9 cellular contexts compared by ENCODE assay signal in the genomic region with DNA sequence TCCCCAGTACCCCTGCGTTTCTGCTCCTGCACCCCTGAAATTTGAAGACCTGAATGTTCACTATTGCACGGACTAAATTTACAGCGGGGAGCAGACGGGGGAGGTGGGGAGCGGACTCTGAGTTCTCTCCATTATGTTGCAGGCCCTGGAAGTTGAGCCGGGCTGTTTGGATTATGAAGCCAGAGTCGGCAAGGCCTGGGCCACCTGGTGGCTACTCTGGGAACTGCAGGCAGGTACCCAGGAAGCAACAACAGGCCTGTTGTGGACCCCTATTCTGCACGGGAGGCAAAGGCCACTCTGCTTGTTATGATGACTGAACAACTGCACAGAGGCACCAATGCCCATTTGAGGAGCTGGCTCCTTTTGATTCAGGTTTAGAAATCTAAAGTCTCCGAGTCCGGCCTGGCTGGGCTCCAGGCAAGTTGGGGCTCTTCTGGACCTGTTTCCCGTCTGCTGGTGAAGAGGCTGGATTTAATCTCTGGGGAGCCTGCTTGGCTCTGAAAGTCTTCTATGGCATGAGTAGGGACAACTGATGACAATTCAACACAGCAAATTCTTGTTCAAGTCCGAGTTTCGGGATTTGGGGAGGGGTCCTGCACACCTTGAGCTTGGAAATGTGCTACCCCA. TPM values are rescaled to one million over a fixed set of nuclear protein-coding genes. Genes with fewer than 3 reads are reported as not detected.
A peak's percentile ranks its signal among the peaks of the same experiment; 100 is the strongest.
DNase-seq lines count a peak whose midpoint lies in the region; ATAC-seq, FAIRE-seq and TF ChIP-seq lines count a peak whose summit lies in the region.
"Had no signal": no experiment of that assay in that cellular context is flagged by ENCODE, and none has a peak within 500 bp of the region (broad histone marks: within the 10 kb centered on the region; RNA-seq: fewer than 3 reads in every experiment).

No MANE protein-coding gene starts in this region.

- TF ChIP-seq CTCF in Calu3 (IDR thresholded peaks at IDR 0.05; ENCODE audit: unreplicated experiment): peak; percentile 96
- TF ChIP-seq CTCF in HEK293 (tag by site-specific recombination; IDR thresholded peaks at IDR 0.05): peak; percentile 63
- TF ChIP-seq CTCF in osteocyte (IDR thresholded peaks at IDR 0.05): peak; percentile 92
- TF ChIP-seq CTCF in thoracic aorta (IDR thresholded peaks at IDR 0.05): peak; percentile 99

- CTCF ChIA-PET in Calu3 (lab: Charles Lee) (no interaction called here), HEK293 (lab: Yijun Ruan, JAX) (interaction anchor here (0.6 to 5.7 kb wide), 15 partner anchors 10 to 287 kb away, joined by 3 to 26 read pairs (median 3); no protein-coding TSS in a partner anchor)

- no TSS peak for BruUV-seq in Calu3 (replicated peaks; lab: Mats Ljungman, UMichigan)

- no peak for FAIRE-seq in frontal cortex (lab: Jason Lieb, UNC)

- no peaks in the 10 kb centered on the region for H3K27me3 ChIP-seq in thoracic aorta (replicated peaks; ENCODE audit: insufficient read depth)

- no peaks in the 10 kb centered on the region for H3K4me1 ChIP-seq in HEK293 (ENCODE audit: control insufficient read depth, insufficient read depth, low read length)
- H3K4me1 ChIP-seq in thoracic aorta (ENCODE audit: control insufficient read depth in 1 of 2, low read depth in 2 of 2): peaks cover 0 to 17% of the 10 kb centered on the region in 2 donors

- H3K4me3 Mint-ChIP-seq in Calu3 (ENCODE audit: low read depth, unreplicated experiment) (no peak overlapping the region), osteocyte (ENCODE audit: unreplicated experiment) (no peak overlapping the region)
- H3K4me3 Mint-ChIP-seq: activated naive CD8-positive, alpha-beta T cell had no signal

- H3K36me3 Mint-ChIP-seq in Calu3 (ENCODE audit: insufficient read depth, unreplicated experiment) (no peaks in the 10 kb centered on the region), osteocyte (ENCODE audit: unreplicated experiment) (no peaks in the 10 kb centered on the region)
- H3K36me3 Mint-ChIP-seq: activated naive CD8-positive, alpha-beta T cell had no signal

- H3K9me3 Mint-ChIP-seq in Calu3 (ENCODE audit: low read depth, unreplicated experiment) (no peaks in the 10 kb centered on the region), osteocyte (ENCODE audit: unreplicated experiment) (no peaks in the 10 kb centered on the region)

- H3K36me3 ChIP-seq in HEK293 (ENCODE audit: control insufficient read depth in 2 of 2, insufficient read depth in 1 of 2, low read length in 2 of 2) (no peaks in the 10 kb centered on the region), thoracic aorta (no peaks in the 10 kb centered on the region)

- POLR2A ChIA-PET in HEK293 (lab: Yijun Ruan, JAX): no interaction called here

- DNase-seq in Calu3 (peak; percentile 85), RKO (ENCODE audit: low spot score) (peak; percentile 56), frontal cortex (ENCODE audit: low spot score in 2 of 2) (peak; percentile 38 to 67), osteocyte (ENCODE audit: extremely low spot score, unreplicated experiment) (peak; percentile 90), thoracic aorta (ENCODE audit: low spot score) (peak; percentile 34)
- DNase-seq in activated effector memory CD4-positive, alpha-beta T cell treated with Interleukin-2 at 50 U/mL for 16 hours: peak; percentile 48

- intact Hi-C loops in Calu3 (cut with micrococcal nuclease; ENCODE audit: unreplicated experiment): loop anchor here (1.0 to 10.0 kb wide), 2 partner anchors 158 to 238 kb away; no protein-coding TSS in a partner anchor

- H3K27me3 Mint-ChIP-seq in Calu3 (ENCODE audit: unreplicated experiment): peaks cover 71% of the 10 kb centered on the region
- peaks cover 20% of the 10 kb centered on the region for H3K27me3 Mint-ChIP-seq in osteocyte (ENCODE audit: unreplicated experiment)

- ATAC-seq in thoracic aorta (ENCODE audit: insufficient number of reproducible peaks, low FRiP score, low read depth) (peak; percentile 47), GM18520 (IDR thresholded peaks at IDR 0.05; ENCODE audit: unreplicated experiment) (no peak)

- H3K27ac Mint-ChIP-seq in Calu3 (ENCODE audit: unreplicated experiment) (no peak overlapping the region), osteocyte (ENCODE audit: unreplicated experiment) (no peak overlapping the region)
- H3K27ac Mint-ChIP-seq: activated naive CD8-positive, alpha-beta T cell had no signal

- H3K4me1 Mint-ChIP-seq in Calu3 (ENCODE audit: low read depth, unreplicated experiment): no peaks in the 10 kb centered on the region
- no peaks in the 10 kb centered on the region for H3K4me1 Mint-ChIP-seq in osteocyte (ENCODE audit: unreplicated experiment)

- H3K9me3 ChIP-seq in HEK293 (ENCODE audit: control insufficient read depth, insufficient read depth, low read depth, low read length) (no peaks in the 10 kb centered on the region), thoracic aorta (no peaks in the 10 kb centered on the region)

- H3K4me3 ChIP-seq in HEK293 (ENCODE audit: low read depth, low read length): no peak overlapping the region
- H3K4me3 ChIP-seq in thoracic aorta: no peak overlapping the region

- H3K27ac ChIP-seq in HEK293 (ENCODE audit: extremely low read depth, low read depth, low read length): no peak overlapping the region
- no peak overlapping the region for H3K27ac ChIP-seq in thoracic aorta

TF ChIP-seq in HEK293, 187 proteins besides CTCF, POLR2A, EP300 and RAD21:
- TF ChIP-seq ZNF341 (tag by site-specific recombination; IDR thresholded peaks at IDR 0.05; ENCODE audit: low read depth): no peak
- TF ChIP-seq, protein P1, sequence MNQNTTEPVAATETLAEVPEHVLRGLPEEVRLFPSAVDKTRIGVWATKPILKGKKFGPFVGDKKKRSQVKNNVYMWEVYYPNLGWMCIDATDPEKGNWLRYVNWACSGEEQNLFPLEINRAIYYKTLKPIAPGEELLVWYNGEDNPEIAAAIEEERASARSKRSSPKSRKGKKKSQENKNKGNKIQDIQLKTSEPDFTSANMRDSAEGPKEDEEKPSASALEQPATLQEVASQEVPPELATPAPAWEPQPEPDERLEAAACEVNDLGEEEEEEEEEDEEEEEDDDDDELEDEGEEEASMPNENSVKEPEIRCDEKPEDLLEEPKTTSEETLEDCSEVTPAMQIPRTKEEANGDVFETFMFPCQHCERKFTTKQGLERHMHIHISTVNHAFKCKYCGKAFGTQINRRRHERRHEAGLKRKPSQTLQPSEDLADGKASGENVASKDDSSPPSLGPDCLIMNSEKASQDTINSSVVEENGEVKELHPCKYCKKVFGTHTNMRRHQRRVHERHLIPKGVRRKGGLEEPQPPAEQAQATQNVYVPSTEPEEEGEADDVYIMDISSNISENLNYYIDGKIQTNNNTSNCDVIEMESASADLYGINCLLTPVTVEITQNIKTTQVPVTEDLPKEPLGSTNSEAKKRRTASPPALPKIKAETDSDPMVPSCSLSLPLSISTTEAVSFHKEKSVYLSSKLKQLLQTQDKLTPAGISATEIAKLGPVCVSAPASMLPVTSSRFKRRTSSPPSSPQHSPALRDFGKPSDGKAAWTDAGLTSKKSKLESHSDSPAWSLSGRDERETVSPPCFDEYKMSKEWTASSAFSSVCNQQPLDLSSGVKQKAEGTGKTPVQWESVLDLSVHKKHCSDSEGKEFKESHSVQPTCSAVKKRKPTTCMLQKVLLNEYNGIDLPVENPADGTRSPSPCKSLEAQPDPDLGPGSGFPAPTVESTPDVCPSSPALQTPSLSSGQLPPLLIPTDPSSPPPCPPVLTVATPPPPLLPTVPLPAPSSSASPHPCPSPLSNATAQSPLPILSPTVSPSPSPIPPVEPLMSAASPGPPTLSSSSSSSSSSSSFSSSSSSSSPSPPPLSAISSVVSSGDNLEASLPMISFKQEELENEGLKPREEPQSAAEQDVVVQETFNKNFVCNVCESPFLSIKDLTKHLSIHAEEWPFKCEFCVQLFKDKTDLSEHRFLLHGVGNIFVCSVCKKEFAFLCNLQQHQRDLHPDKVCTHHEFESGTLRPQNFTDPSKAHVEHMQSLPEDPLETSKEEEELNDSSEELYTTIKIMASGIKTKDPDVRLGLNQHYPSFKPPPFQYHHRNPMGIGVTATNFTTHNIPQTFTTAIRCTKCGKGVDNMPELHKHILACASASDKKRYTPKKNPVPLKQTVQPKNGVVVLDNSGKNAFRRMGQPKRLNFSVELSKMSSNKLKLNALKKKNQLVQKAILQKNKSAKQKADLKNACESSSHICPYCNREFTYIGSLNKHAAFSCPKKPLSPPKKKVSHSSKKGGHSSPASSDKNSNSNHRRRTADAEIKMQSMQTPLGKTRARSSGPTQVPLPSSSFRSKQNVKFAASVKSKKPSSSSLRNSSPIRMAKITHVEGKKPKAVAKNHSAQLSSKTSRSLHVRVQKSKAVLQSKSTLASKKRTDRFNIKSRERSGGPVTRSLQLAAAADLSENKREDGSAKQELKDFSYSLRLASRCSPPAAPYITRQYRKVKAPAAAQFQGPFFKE (tag by site-specific recombination; IDR thresholded peaks at IDR 0.05; ENCODE audit: borderline replicate concordance): no peak
- no peak for TF ChIP-seq ZNF747 (tag by site-specific recombination; IDR thresholded peaks at IDR 0.05)
- peak; percentile 60 for TF ChIP-seq ZNF600 (tag by site-specific recombination; IDR thresholded peaks at IDR 0.05)
- peak; percentile 31 for TF ChIP-seq ZNF654 (tag by site-specific recombination; IDR thresholded peaks at IDR 0.05; ENCODE audit: low read depth)

RNA-seq across cellular contexts. Expression of a gene that starts 34.1 kb away (rescaled TPM):
- total RNA-seq in Calu3 (2022) (not detected in 2 replicates), frontal cortex (2.4 TPM), osteocyte (not detected in 2 replicates), thoracic aorta (not detected)

Comparison
In these comparisons a context has a peak if more than half of its experiments do, and no peak if none do; other contexts are left out.
1. DNase-seq: peak in every context shown above with its lines; median percentile 90 in osteocyte; 85 in Calu3; 56 in RKO; 52 in frontal cortex; 48 in activated effector memory CD4-positive, alpha-beta T cell treated with Interleukin-2 at 50 U/mL for 16 hours; 34 in thoracic aorta.